17 cellular contexts compared by ENCODE assay signal in the genomic region with DNA sequence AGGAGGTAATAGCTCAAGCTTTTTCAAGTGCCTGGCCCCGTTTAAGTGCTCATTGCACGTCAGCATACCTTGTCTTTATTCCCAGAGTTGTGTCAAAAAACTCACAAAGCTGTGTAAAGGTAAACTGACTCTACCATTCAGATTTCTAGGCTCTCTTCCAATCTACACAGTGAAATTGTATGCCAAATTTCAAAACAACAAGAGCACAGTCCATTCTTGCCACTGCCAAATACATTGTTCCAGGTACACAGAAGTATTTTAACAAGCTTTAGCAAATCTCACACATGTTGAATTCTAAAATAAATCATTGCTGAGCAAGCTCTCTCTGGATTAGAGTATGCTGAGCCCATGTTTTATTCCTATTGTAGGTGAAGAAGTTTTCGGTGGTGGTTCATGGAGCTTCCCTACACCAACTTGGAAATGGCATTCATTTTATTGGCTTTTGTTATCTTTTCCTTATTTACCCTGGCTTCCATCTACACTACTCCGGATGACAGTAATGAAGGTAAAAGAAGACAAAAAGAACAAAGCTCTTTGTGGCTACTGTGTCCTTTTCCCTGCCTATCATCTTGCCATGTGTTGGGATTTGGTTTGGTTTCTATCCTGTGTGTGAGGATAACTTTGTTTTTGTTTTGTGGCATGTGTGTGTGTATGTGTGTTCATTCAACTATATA. TPM values are rescaled to one million over a fixed set of nuclear protein-coding genes. Genes with fewer than 3 reads are reported as not detected.
"Had no signal": no experiment of that assay in that cellular context is flagged by ENCODE, and none has a peak within 500 bp of the region (broad histone marks: within the 10 kb centered on the region; RNA-seq: fewer than 3 reads in every experiment).

No MANE protein-coding gene starts in this region.

- DNase-seq: activated CD4-positive, alpha-beta memory T cell treated with anti-CD3 and anti-CD28 coated beads for 36 hours; activated CD4-positive, alpha-beta T cell treated with anti-CD3 and anti-CD28 coated beads for 36 hours; activated naive CD4-positive, alpha-beta T cell treated with Interleukin-2 at 50 U/mL for 16 hours; central memory CD4-positive, alpha-beta T cell; endodermal cell; mammary epithelial cell; midbrain; nephron progenitor cell; nucleus accumbens; stimulated activated CD4-positive, alpha-beta T cell treated with anti-CD3 and anti-CD28 coated beads, Interleukin-2, amount 100 ng/mL, for 48 hours had no signal

- H3K27ac ChIP-seq: epithelial cell of prostate, hepatocyte had no signal

- H3K79me2 ChIP-seq: hepatocyte had no signal

- H3K4me2 ChIP-seq: hepatocyte had no signal

- H3K27me3 ChIP-seq: hepatocyte had no signal

- H2AFZ ChIP-seq: hepatocyte had no signal

- H3K4me3 ChIP-seq: hepatocyte had no signal

- ATAC-seq: activated CD4-positive, alpha-beta T cell treated with anti-CD3 and anti-CD28 coated beads for 36 hours; activated T-helper 17 cell treated with anti-CD3 and anti-CD28 coated beads, Interleukin-2, amount 50 U/mL, for 72 hours; WTC11 had no signal

RNA-seq across cellular contexts. Expression of gene SMIM31, which starts 16.3 kb away (rescaled TPM):
- total RNA-seq: activated CD4-positive, alpha-beta memory T cell treated with anti-CD3 and anti-CD28 coated beads for 36 hours; activated CD4-positive, alpha-beta T cell treated with anti-CD3 and anti-CD28 coated beads for 36 hours; activated T-helper 17 cell treated with anti-CD3 and anti-CD28 coated beads, Interleukin-2, amount 50 U/mL, for 72 hours; endodermal cell; mammary epithelial cell; myocyte; posterior vena cava; skeletal muscle tissue; WTC11 had no signal
- polyA plus RNA-seq: mammary epithelial cell had no signal
